25 cellular contexts compared by ENCODE assay signal in the genomic region with DNA sequence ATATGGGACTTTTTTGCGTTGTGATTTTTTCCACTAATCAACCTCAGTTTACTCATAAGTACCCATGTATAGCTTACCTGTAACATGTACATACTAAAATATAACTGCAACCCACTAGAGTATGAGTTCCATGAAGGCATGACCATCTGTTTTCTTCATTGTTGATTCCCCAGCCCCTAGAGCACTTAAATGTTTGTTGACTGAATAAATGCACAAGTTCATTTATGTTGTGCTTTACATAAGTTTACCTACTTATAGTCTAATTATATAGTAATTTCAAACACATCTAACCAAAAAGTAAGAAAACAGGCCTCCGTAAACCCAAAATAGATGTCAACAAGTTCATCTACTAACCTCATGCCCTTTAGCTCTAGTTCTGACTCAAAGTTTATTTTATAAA. TPM values are rescaled to one million over a fixed set of nuclear protein-coding genes. Genes with fewer than 3 reads are reported as not detected.
"Had no signal": no experiment of that assay in that cellular context is flagged by ENCODE, and none has a peak within 500 bp of the region (broad histone marks: within the 10 kb centered on the region; RNA-seq: fewer than 3 reads in every experiment).

No MANE protein-coding gene starts in this region.

- H3K27me3 ChIP-seq: MG63 had no signal

- DNase-seq: Karpas-422, Kasumi-1, MG63, MM.1S, MV-4-11, NCI-H1092, NCI-H1092 treated with DMSO at 0.1 percent for 48 hours, NCI-H1436, NCI-H1436 treated with DMSO at 0.1 percent for 48 hours, NCI-H146, NCI-H1694, NCI-H1694 treated with DMSO at 0.1 percent for 48 hours, NCI-H187, NCI-H187 treated with DMSO at 0.1 percent for 48 hours, NCI-H1930, NCI-H2029, NCI-H2029 treated with DMSO at 0.1 percent for 48 hours, NCI-H2107, NCI-H226, NCI-H345, NCI-H446, NCI-H446 treated with DMSO at 0.1 percent for 48 hours, NCI-H510A, NCI-H510A treated with DMSO at 0.1 percent for 48 hours had no signal

- H3K9me3 ChIP-seq: MG63 had no signal

- H3K4me3 ChIP-seq: MG63 had no signal

- H3K36me3 ChIP-seq: MG63 had no signal

RNA-seq across cellular contexts. Expression of a gene that starts 34.7 kb away (rescaled TPM):
- total RNA-seq: LHCN-M2 had no signal
